In the genomic region with DNA sequence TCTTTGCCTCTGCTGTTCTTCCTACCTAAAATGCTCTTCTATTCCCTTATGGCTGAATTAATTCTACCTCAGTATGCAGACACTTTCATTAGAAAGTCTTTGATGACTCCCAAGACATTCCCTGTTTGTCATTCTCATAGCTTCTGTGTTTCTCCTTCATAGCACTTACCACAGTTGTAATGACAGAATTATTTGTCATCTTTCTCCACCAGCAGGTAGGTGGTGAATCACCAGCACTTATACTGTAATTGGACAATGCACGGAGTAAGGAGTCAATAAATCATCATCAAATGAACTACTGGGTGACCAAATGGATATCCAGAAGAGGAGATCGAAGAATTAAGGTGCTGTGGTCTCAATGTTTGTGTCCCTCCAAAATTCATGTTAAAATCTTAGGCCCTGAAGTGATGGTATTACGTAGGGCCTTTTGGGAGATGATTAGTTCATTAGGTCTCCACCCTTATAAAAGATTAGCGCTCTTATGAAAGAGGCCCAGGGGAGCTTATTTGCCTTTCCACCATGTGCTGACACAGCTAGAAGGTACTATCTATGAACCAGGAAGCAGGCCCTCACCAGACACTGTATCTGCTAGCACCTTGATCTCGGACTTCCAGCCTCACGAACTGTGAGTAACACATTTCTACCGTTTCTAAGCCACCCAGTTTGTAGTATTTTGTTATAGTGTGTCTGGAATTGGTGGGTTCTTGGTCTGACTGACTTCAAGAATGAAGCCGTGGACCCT, we compare ENCODE assay signal across 10 cellular contexts. TPM values are rescaled to one million over a fixed set of nuclear protein-coding genes. Genes with fewer than 3 reads are reported as not detected.
DNase-seq lines count a peak whose midpoint lies in the region; ATAC-seq and TF ChIP-seq lines count a peak whose summit lies in the region.
"Had no signal": no experiment of that assay in that cellular context is flagged by ENCODE, and none has a peak within 500 bp of the region (broad histone marks: within the 10 kb centered on the region; RNA-seq: fewer than 3 reads in every experiment).

No MANE protein-coding gene starts in this region.

- peaks cover 59% of the 10 kb centered on the region for H3K4me1 Mint-ChIP-seq in activated CD4-positive, alpha-beta T cell treated with anti-CD3 and anti-CD28 coated beads, Interleukin-2, amount 10 ng/mL, durations not matched to agents 24 days and 14 days
- H3K4me1 Mint-ChIP-seq in endothelial cell (ENCODE audit: unreplicated experiment): peaks cover 33% of the 10 kb centered on the region
- H3K4me1 Mint-ChIP-seq in stimulated activated naive CD8-positive, alpha-beta T cell treated with anti-CD3 and anti-CD28 coated beads, Interleukin-15, amount 100 ng/mL, for 72 hours: peaks cover 80% of the 10 kb centered on the region

- H3K9me3 ChIP-seq in PC-3 (ENCODE audit: low read length): no peaks in the 10 kb centered on the region
- H3K9me3 ChIP-seq: BE2C had no signal

- H3K27ac ChIP-seq in PC-3 (ENCODE audit: low read length): peak overlapping the region; percentile 73

- peaks cover 48% of the 10 kb centered on the region for H3K4me1 ChIP-seq in PC-3 (ENCODE audit: insufficient read depth, low read length)
- H3K4me1 ChIP-seq: BE2C had no signal

- H3K36me3 ChIP-seq in PC-3 (ENCODE audit: low read depth, low read length): peaks cover 1% of the 10 kb centered on the region; the same call in 1 of the 2 replicates

- no peaks in the 10 kb centered on the region for H3F3A ChIP-seq in PC-3 (ENCODE audit: low read length, unreplicated experiment)

- peaks cover 31% of the 10 kb centered on the region for H3K79me2 ChIP-seq in PC-3 (ENCODE audit: low read length)

- H3K4me2 ChIP-seq in PC-3 (ENCODE audit: low read length): peak overlapping the region; percentile 50

- H3K9me2 ChIP-seq in PC-3 (replicated peaks; ENCODE audit: low read length): 0 out of 2 replicates have a peak, but pooled peaks cover 5% of the 10 kb centered on the region

- no peak for DNase-seq in activated CD4-positive, alpha-beta T cell treated with anti-CD3 and anti-CD28 coated beads, Interleukin-2, amount 10 ng/mL, durations not matched to agents 24 days and 14 days
- no peak for DNase-seq in activated CD4-positive, alpha-beta T cell treated with anti-CD3 and anti-CD28 coated beads for 4 hours
- peak; percentile 93 for DNase-seq in PC-3
- no peak for DNase-seq in endothelial cell (ENCODE audit: low spot score)
- DNase-seq in stimulated activated naive CD8-positive, alpha-beta T cell treated with anti-CD3 and anti-CD28 coated beads, Interleukin-15, amount 100 ng/mL, for 72 hours: no peak
- DNase-seq in NCI-H2196 (lab: John Stamatoyannopoulos, UW; ENCODE audit: unreplicated experiment): no peak
- no peak for DNase-seq in stimulated activated CD4-positive, alpha-beta T cell treated with anti-CD3 and anti-CD28 coated beads, Interleukin-4, amount 100 ng/mL, for 24 hours
- DNase-seq in NCI-H1436 (lab: John Stamatoyannopoulos, UW): no peak
- DNase-seq: mesendoderm had no signal

- no peak overlapping the region for H2AFZ ChIP-seq in PC-3 (ENCODE audit: low read length)

- H3K9me3 Mint-ChIP-seq in activated CD4-positive, alpha-beta T cell treated with anti-CD3 and anti-CD28 coated beads, Interleukin-2, amount 10 ng/mL, durations not matched to agents 24 days and 14 days: peaks cover 5% of the 10 kb centered on the region
- no peaks in the 10 kb centered on the region for H3K9me3 Mint-ChIP-seq in endothelial cell (ENCODE audit: unreplicated experiment)
- H3K9me3 Mint-ChIP-seq in stimulated activated naive CD8-positive, alpha-beta T cell treated with anti-CD3 and anti-CD28 coated beads, Interleukin-15, amount 100 ng/mL, for 72 hours: no peaks in the 10 kb centered on the region

- no peaks in the 10 kb centered on the region for H3K27me3 Mint-ChIP-seq in activated CD4-positive, alpha-beta T cell treated with anti-CD3 and anti-CD28 coated beads, Interleukin-2, amount 10 ng/mL, durations not matched to agents 24 days and 14 days
- peaks cover 4% of the 10 kb centered on the region for H3K27me3 Mint-ChIP-seq in endothelial cell (ENCODE audit: unreplicated experiment)
- H3K27me3 Mint-ChIP-seq in stimulated activated naive CD8-positive, alpha-beta T cell treated with anti-CD3 and anti-CD28 coated beads, Interleukin-15, amount 100 ng/mL, for 72 hours: no peaks in the 10 kb centered on the region

- H3K4me3 Mint-ChIP-seq in activated CD4-positive, alpha-beta T cell treated with anti-CD3 and anti-CD28 coated beads, Interleukin-2, amount 10 ng/mL, durations not matched to agents 24 days and 14 days: peak overlapping the region; percentile 83
- H3K4me3 Mint-ChIP-seq in endothelial cell (ENCODE audit: unreplicated experiment): no peak overlapping the region
- peak overlapping the region; percentile 85 to 89 for H3K4me3 Mint-ChIP-seq in stimulated activated naive CD8-positive, alpha-beta T cell treated with anti-CD3 and anti-CD28 coated beads, Interleukin-15, amount 100 ng/mL, for 72 hours

- H3K9ac ChIP-seq in PC-3 (ENCODE audit: low read length): peak overlapping the region; percentile 15; the same call in 1 of the 2 replicates

- no peak overlapping the region for H3K4me3 ChIP-seq in PC-3 (ENCODE audit: low read length)

- H4K20me1 ChIP-seq in PC-3 (ENCODE audit: low read length): peaks cover 20% of the 10 kb centered on the region

- CTCF ChIA-PET in PC-3 (lab: Charles Lee): no interaction called here

- no peak for TF ChIP-seq CTCF in PC-3 (conservative IDR thresholded peaks at IDR 0.05; ENCODE audit: low read depth, low read length)
- no peak for TF ChIP-seq CTCF in endothelial cell (IDR thresholded peaks at IDR 0.05; ENCODE audit: unreplicated experiment)

- no peaks in the 10 kb centered on the region for H3K27me3 ChIP-seq in PC-3 (ENCODE audit: low read length)
- H3K27me3 ChIP-seq: BE2C had no signal

- BruUV-seq in PC-3 (replicated peaks; lab: Mats Ljungman, UMichigan): no TSS peak

- H3K27ac Mint-ChIP-seq in activated CD4-positive, alpha-beta T cell treated with anti-CD3 and anti-CD28 coated beads, Interleukin-2, amount 10 ng/mL, durations not matched to agents 24 days and 14 days: peak overlapping the region; percentile 95
- H3K27ac Mint-ChIP-seq in endothelial cell (ENCODE audit: unreplicated experiment): peak overlapping the region; percentile 20
- peak overlapping the region; percentile 49 to 97 for H3K27ac Mint-ChIP-seq in stimulated activated naive CD8-positive, alpha-beta T cell treated with anti-CD3 and anti-CD28 coated beads, Interleukin-15, amount 100 ng/mL, for 72 hours

- intact Hi-C loops in activated CD4-positive, alpha-beta T cell treated with anti-CD3 and anti-CD28 coated beads, Interleukin-2, amount 10 ng/mL, durations not matched to agents 24 days and 14 days (cut with micrococcal nuclease): loop anchor here (2.0 to 5.0 kb wide), 3 partner anchors 15 to 156 kb away; no protein-coding TSS in a partner anchor
- intact Hi-C loops in PC-3 (cut with micrococcal nuclease): no loop called here

- peaks cover 22% of the 10 kb centered on the region for H3K36me3 Mint-ChIP-seq in activated CD4-positive, alpha-beta T cell treated with anti-CD3 and anti-CD28 coated beads, Interleukin-2, amount 10 ng/mL, durations not matched to agents 24 days and 14 days (ENCODE audit: low read depth)
- H3K36me3 Mint-ChIP-seq in endothelial cell (ENCODE audit: low read depth, unreplicated experiment): peaks cover 3% of the 10 kb centered on the region

- peak; percentile 37 for ATAC-seq in PC-3
- no peak for ATAC-seq in stimulated activated naive CD8-positive, alpha-beta T cell treated with anti-CD3 and anti-CD28 coated beads, Interleukin-15, amount 100 ng/mL, for 72 hours

- POLR2A ChIA-PET in PC-3 (lab: Charles Lee; ENCODE audit: unreplicated experiment): interaction anchor here (2.4 kb wide), 1 partner anchor 51 kb away, joined by 6 read pairs; a partner anchor contains a TSS

RNA-seq across cellular contexts. Expression of a gene that starts 2.4 kb away (rescaled TPM):
- 432 and 438 TPM in 2 replicates for total RNA-seq in activated CD4-positive, alpha-beta T cell treated with anti-CD3 and anti-CD28 coated beads, Interleukin-2, amount 10 ng/mL, durations not matched to agents 24 days and 14 days
- total RNA-seq in PC-3 (2014; rRNA removed) (228 and 244 TPM in 2 replicates), endothelial cell (ENCODE audit: unreplicated experiment) (186 TPM)

RNA-seq across cellular contexts. Expression of a gene that starts 51.4 kb away (rescaled TPM):
- 45.7 and 46.7 TPM in 2 replicates for total RNA-seq in activated CD4-positive, alpha-beta T cell treated with anti-CD3 and anti-CD28 coated beads, Interleukin-2, amount 10 ng/mL, durations not matched to agents 24 days and 14 days
- total RNA-seq in PC-3 (2014; rRNA removed): 21.2 and 24.1 TPM in 2 replicates
- 15.4 TPM for total RNA-seq in endothelial cell (ENCODE audit: unreplicated experiment)

RNA-seq across cellular contexts. Expression of a gene that starts 54.6 kb away (rescaled TPM):
- total RNA-seq in activated CD4-positive, alpha-beta T cell treated with anti-CD3 and anti-CD28 coated beads, Interleukin-2, amount 10 ng/mL, durations not matched to agents 24 days and 14 days: 4.0 and 4.3 TPM in 2 replicates
- 0.46 and 1.3 TPM in 2 replicates for total RNA-seq in PC-3 (2014; rRNA removed)
- 1.0 TPM for total RNA-seq in endothelial cell (ENCODE audit: unreplicated experiment)

RNA-seq across cellular contexts. Expression of a gene that starts 56.7 kb away (rescaled TPM):
- 12.2 and 12.3 TPM in 2 replicates for total RNA-seq in activated CD4-positive, alpha-beta T cell treated with anti-CD3 and anti-CD28 coated beads, Interleukin-2, amount 10 ng/mL, durations not matched to agents 24 days and 14 days
- total RNA-seq in PC-3 (2014; rRNA removed): 10.3 and 20.2 TPM in 2 replicates
- 12.4 TPM for total RNA-seq in endothelial cell (ENCODE audit: unreplicated experiment)

Comparison
In these comparisons a context has a peak if more than half of its experiments do, and no peak if none do; other contexts are left out.
1. H3K27ac Mint-ChIP-seq: peak in every context shown above with its lines; median percentile 95 in activated CD4-positive, alpha-beta T cell treated with anti-CD3 and anti-CD28 coated beads, Interleukin-2, amount 10 ng/mL, durations not matched to agents 24 days and 14 days; 73 in stimulated activated naive CD8-positive, alpha-beta T cell treated with anti-CD3 and anti-CD28 coated beads, Interleukin-15, amount 100 ng/mL, for 72 hours; 20 in endothelial cell.